1 cellular context compared by ENCODE assay signal in the genomic region with DNA sequence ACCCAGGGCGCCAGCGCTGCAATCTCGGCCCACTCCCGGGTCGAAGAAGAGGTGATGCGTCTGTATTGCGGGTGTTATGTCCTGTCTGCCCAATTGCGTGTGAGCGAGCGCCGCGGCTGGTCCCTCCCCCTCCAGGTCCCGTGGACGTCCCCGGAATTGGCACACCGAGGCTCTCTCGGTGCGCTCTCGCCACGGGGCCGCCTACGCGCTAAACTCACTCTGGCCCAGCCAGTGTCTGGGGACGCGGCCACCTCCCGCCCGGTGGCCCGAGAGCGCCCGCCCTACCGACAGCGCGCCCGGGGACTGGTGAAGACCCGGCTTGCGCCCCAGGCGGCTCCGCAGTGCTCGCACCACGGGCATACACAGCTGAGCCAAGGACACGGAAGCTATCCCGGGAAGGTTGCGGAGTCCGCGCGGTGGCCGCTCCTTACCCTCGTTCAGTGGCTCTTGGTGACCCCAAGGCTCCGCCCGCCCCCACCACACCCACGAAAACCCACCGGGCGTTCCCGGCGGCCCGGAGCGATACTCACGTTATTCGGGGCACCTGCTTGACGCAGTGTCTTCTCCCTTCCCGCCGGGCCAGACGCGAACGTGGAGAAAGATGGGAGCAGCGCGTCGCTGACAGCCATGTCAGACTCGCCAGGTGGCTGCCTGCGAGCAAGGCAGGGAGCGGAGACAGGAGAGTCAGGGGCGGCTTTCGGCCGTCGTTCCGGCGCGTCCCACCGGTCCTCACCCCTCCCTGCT.
TF ChIP-seq lines count a peak whose summit lies in the region.

No MANE protein-coding gene starts in this region.

TF ChIP-seq in GM23338, 12 proteins besides CTCF, POLR2A, EP300 and RAD21 (continued from another document):
- TF ChIP-seq, protein P1, sequence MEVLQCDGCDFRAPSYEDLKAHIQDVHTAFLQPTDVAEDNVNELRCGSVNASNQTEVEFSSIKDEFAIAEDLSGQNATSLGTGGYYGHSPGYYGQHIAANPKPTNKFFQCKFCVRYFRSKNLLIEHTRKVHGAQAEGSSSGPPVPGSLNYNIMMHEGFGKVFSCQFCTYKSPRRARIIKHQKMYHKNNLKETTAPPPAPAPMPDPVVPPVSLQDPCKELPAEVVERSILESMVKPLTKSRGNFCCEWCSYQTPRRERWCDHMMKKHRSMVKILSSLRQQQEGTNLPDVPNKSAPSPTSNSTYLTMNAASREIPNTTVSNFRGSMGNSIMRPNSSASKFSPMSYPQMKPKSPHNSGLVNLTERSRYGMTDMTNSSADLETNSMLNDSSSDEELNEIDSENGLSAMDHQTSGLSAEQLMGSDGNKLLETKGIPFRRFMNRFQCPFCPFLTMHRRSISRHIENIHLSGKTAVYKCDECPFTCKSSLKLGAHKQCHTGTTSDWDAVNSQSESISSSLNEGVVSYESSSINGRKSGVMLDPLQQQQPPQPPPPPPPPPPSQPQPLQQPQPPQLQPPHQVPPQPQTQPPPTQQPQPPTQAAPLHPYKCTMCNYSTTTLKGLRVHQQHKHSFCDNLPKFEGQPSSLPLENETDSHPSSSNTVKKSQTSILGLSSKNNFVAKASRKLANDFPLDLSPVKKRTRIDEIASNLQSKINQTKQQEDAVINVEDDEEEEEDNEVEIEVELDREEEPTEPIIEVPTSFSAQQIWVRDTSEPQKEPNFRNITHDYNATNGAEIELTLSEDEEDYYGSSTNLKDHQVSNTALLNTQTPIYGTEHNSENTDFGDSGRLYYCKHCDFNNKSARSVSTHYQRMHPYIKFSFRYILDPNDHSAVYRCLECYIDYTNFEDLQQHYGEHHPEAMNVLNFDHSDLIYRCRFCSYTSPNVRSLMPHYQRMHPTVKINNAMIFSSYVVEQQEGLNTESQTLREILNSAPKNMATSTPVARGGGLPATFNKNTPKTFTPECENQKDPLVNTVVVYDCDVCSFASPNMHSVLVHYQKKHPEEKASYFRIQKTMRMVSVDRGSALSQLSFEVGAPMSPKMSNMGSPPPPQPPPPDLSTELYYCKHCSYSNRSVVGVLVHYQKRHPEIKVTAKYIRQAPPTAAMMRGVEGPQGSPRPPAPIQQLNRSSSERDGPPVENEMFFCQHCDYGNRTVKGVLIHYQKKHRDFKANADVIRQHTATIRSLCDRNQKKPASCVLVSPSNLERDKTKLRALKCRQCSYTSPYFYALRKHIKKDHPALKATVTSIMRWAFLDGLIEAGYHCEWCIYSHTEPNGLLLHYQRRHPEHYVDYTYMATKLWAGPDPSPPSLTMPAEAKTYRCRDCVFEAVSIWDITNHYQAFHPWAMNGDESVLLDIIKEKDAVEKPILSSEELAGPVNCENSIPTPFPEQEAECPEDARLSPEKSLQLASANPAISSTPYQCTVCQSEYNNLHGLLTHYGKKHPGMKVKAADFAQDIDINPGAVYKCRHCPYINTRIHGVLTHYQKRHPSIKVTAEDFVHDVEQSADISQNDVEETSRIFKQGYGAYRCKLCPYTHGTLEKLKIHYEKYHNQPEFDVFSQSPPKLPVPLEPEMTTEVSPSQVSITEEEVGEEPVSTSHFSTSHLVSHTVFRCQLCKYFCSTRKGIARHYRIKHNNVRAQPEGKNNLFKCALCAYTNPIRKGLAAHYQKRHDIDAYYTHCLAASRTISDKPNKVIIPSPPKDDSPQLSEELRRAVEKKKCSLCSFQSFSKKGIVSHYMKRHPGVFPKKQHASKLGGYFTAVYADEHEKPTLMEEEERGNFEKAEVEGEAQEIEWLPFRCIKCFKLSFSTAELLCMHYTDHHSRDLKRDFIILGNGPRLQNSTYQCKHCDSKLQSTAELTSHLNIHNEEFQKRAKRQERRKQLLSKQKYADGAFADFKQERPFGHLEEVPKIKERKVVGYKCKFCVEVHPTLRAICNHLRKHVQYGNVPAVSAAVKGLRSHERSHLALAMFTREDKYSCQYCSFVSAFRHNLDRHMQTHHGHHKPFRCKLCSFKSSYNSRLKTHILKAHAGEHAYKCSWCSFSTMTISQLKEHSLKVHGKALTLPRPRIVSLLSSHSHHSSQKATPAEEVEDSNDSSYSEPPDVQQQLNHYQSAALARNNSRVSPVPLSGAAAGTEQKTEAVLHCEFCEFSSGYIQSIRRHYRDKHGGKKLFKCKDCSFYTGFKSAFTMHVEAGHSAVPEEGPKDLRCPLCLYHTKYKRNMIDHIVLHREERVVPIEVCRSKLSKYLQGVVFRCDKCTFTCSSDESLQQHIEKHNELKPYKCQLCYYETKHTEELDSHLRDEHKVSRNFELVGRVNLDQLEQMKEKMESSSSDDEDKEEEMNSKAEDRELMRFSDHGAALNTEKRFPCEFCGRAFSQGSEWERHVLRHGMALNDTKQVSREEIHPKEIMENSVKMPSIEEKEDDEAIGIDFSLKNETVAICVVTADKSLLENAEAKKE (CRISPR knock-in tag; IDR thresholded peaks at IDR 0.05): no peak
- no peak for TF ChIP-seq EZH2phosphoT487 (IDR thresholded peaks at IDR 0.05; ENCODE audit: unreplicated experiment)
- no peak for TF ChIP-seq EZH2 (IDR thresholded peaks at IDR 0.05; ENCODE audit: low read depth, unreplicated experiment)
- TF ChIP-seq, protein P2, sequence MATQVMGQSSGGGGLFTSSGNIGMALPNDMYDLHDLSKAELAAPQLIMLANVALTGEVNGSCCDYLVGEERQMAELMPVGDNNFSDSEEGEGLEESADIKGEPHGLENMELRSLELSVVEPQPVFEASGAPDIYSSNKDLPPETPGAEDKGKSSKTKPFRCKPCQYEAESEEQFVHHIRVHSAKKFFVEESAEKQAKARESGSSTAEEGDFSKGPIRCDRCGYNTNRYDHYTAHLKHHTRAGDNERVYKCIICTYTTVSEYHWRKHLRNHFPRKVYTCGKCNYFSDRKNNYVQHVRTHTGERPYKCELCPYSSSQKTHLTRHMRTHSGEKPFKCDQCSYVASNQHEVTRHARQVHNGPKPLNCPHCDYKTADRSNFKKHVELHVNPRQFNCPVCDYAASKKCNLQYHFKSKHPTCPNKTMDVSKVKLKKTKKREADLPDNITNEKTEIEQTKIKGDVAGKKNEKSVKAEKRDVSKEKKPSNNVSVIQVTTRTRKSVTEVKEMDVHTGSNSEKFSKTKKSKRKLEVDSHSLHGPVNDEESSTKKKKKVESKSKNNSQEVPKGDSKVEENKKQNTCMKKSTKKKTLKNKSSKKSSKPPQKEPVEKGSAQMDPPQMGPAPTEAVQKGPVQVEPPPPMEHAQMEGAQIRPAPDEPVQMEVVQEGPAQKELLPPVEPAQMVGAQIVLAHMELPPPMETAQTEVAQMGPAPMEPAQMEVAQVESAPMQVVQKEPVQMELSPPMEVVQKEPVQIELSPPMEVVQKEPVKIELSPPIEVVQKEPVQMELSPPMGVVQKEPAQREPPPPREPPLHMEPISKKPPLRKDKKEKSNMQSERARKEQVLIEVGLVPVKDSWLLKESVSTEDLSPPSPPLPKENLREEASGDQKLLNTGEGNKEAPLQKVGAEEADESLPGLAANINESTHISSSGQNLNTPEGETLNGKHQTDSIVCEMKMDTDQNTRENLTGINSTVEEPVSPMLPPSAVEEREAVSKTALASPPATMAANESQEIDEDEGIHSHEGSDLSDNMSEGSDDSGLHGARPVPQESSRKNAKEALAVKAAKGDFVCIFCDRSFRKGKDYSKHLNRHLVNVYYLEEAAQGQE (IDR thresholded peaks at IDR 0.05; ENCODE audit: unreplicated experiment): no peak
- no peak for TF ChIP-seq NANOG (IDR thresholded peaks at IDR 0.05; ENCODE audit: borderline replicate concordance)
- TF ChIP-seq, protein P3, sequence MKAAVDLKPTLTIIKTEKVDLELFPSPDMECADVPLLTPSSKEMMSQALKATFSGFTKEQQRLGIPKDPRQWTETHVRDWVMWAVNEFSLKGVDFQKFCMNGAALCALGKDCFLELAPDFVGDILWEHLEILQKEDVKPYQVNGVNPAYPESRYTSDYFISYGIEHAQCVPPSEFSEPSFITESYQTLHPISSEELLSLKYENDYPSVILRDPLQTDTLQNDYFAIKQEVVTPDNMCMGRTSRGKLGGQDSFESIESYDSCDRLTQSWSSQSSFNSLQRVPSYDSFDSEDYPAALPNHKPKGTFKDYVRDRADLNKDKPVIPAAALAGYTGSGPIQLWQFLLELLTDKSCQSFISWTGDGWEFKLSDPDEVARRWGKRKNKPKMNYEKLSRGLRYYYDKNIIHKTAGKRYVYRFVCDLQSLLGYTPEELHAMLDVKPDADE (IDR thresholded peaks at IDR 0.05): no peak
- no peak for TF ChIP-seq POLR2AphosphoS5 (IDR thresholded peaks at IDR 0.05; ENCODE audit: low read depth)
- TF ChIP-seq ZNF331 (CRISPR knock-in tag; IDR thresholded peaks at IDR 0.05; ENCODE audit: low read depth): no peak
- TF ChIP-seq ZNF114 (CRISPR knock-in tag; IDR thresholded peaks at IDR 0.05): no peak
- no peak for TF ChIP-seq CREB1 (CRISPR knock-in tag; IDR thresholded peaks at IDR 0.05; ENCODE audit: low read depth)
